ENCODE assay signal across 34 cellular contexts in genomic region chr2:157361526-157361925, GRCh38. TPM values are rescaled to one million over a fixed set of nuclear protein-coding genes. Genes with fewer than 3 reads are reported as not detected.
"Had no signal": no experiment of that assay in that cellular context is flagged by ENCODE, and none has a peak within 500 bp of the region (broad histone marks: within the 10 kb centered on the region; RNA-seq: fewer than 3 reads in every experiment).

No MANE protein-coding gene starts in this region.

- H3K27me3 ChIP-seq: ascending aorta, breast epithelium, cardiac muscle cell, esophagus muscularis mucosa, foreskin keratinocyte, gastrocnemius medialis, heart left ventricle had no signal

- DNase-seq: activated B cell treated with CpG ODN at 0.5 μM for 24 hours; activated CD4-positive, alpha-beta memory T cell treated with anti-CD3 and anti-CD28 coated beads, Interleukin-2, amount 10 ng/mL, durations not matched to agents 7 days and 5 days; activated CD4-positive, alpha-beta T cell treated with anti-CD3 and anti-CD28 coated beads, Interleukin-2, amount 10 ng/mL, durations not matched to agents 7 days and 5 days; activated CD4-positive, alpha-beta T cell treated with anti-CD3 and anti-CD28 coated beads, Interleukin-2, amount 50 U/mL, for 4 hours; activated CD8-positive, alpha-beta memory T cell treated with anti-CD3 and anti-CD28 coated beads, Interleukin-2, amount 10 ng/mL, durations not matched to agents 7 days and 5 days; activated CD8-positive, alpha-beta memory T cell treated with anti-CD3 and anti-CD28 coated beads, Interleukin-2, amount 50 U/mL, for 4 hours; activated effector memory CD4-positive, alpha-beta T cell treated with anti-CD3 and anti-CD28 coated beads, Interleukin-2, amount 50 U/mL, for 16 hours; activated naive CD4-positive, alpha-beta T cell treated with anti-CD3 and anti-CD28 coated beads for 36 hours; activated naive CD8-positive, alpha-beta T cell treated with anti-CD3 and anti-CD28 coated beads for 36 hours; activated T-cell treated with anti-CD3 and anti-CD28 coated beads, Interleukin-2, amount 50 U/mL, for 1 hour; activated T-cell treated with anti-CD3 and anti-CD28 coated beads, Interleukin-2, amount 50 U/mL, for 48 hours; central memory CD4-positive, alpha-beta T cell; dorsolateral prefrontal cortex; effector memory CD4-positive, alpha-beta T cell; erythroblast; foreskin keratinocyte; gastrocnemius medialis; glutamatergic neuron; heart left ventricle; T-helper 1 cell; T-helper 17 cell; T1000; WERI-Rb-1 had no signal

- H3K4me1 ChIP-seq: ascending aorta, breast epithelium, foreskin keratinocyte, gastrocnemius medialis had no signal

- H3K9me3 ChIP-seq: ascending aorta, breast epithelium, esophagus muscularis mucosa, gastrocnemius medialis had no signal

- H3K36me3 ChIP-seq: ascending aorta, breast epithelium, cardiac muscle cell, esophagus muscularis mucosa, gastrocnemius medialis, heart left ventricle, WERI-Rb-1 had no signal

- ATAC-seq: activated CD4-positive, CD25-positive, alpha-beta regulatory T cell treated with anti-CD3 and anti-CD28 coated beads, Interleukin-2, amount 50 U/mL, for 24 hours; activated CD8-positive, alpha-beta memory T cell treated with anti-CD3 and anti-CD28 coated beads, Interleukin-2, amount 10 ng/mL, durations not matched to agents 7 days and 5 days; foreskin keratinocyte; gastrocnemius medialis; heart left ventricle; T-helper 17 cell had no signal

- H3K27ac Mint-ChIP-seq: activated B cell treated with CpG ODN at 0.5 μM for 24 hours; activated CD4-positive, alpha-beta memory T cell treated with anti-CD3 and anti-CD28 coated beads, Interleukin-2, amount 10 ng/mL, durations not matched to agents 7 days and 5 days; activated CD4-positive, alpha-beta T cell treated with anti-CD3 and anti-CD28 coated beads, Interleukin-2, amount 10 ng/mL, durations not matched to agents 7 days and 5 days; activated CD8-positive, alpha-beta memory T cell treated with anti-CD3 and anti-CD28 coated beads, Interleukin-2, amount 10 ng/mL, durations not matched to agents 7 days and 5 days; activated naive CD4-positive, alpha-beta T cell treated with anti-CD3 and anti-CD28 coated beads for 36 hours; activated naive CD8-positive, alpha-beta T cell treated with anti-CD3 and anti-CD28 coated beads for 36 hours; activated T-helper 1 cell treated with anti-CD3 and anti-CD28 coated beads, Interleukin-12 subunit alpha, Interleukin-12 subunit beta, Interleukin-2, Interleukin-4 antibody, amounts not matched to agents 30 ng/mL and 10 ng/mL and 1 ng/mL, durations not matched to agents 14 hours and 24 hours and 36 hours; activated T-helper 2 cell treated with anti-CD3 and anti-CD28 coated beads, Interferon-gamma antibody, Interleukin-2, Interleukin-4, amounts not matched to agents 10 μg/mL and 5 μg/mL and 100 μg/mL, durations not matched to agents 14 hours and 24 hours and 36 hours; brain; dendritic cell treated with granulocyte-macrophage colony-stimulating factor and Interleukin-4, amounts not matched to agents 40 ng/mL and 50 ng/mL, for 4 days; T-helper 17 cell; T-helper 2 cell treated with Interferon-gamma antibody and Interleukin-4, amounts not matched to agents 5 μg/mL and 100 μg/mL, for 36 hours had no signal

- H3K4me3 ChIP-seq: ascending aorta, breast epithelium, cardiac muscle cell, coronary artery, dorsolateral prefrontal cortex, esophagus muscularis mucosa, gastrocnemius medialis, heart left ventricle had no signal

- H3K36me3 Mint-ChIP-seq: brain had no signal

- H3K4me3 Mint-ChIP-seq: activated B cell treated with CpG ODN at 0.5 μM for 24 hours; activated CD4-positive, alpha-beta memory T cell treated with anti-CD3 and anti-CD28 coated beads, Interleukin-2, amount 10 ng/mL, durations not matched to agents 7 days and 5 days; activated CD4-positive, alpha-beta T cell treated with anti-CD3 and anti-CD28 coated beads, Interleukin-2, amount 10 ng/mL, durations not matched to agents 7 days and 5 days; activated CD8-positive, alpha-beta memory T cell treated with anti-CD3 and anti-CD28 coated beads, Interleukin-2, amount 10 ng/mL, durations not matched to agents 7 days and 5 days; activated naive CD4-positive, alpha-beta T cell treated with anti-CD3 and anti-CD28 coated beads for 36 hours; activated naive CD8-positive, alpha-beta T cell treated with anti-CD3 and anti-CD28 coated beads for 36 hours; activated T-helper 1 cell treated with anti-CD3 and anti-CD28 coated beads, Interleukin-12 subunit alpha, Interleukin-12 subunit beta, Interleukin-2, Interleukin-4 antibody, amounts not matched to agents 30 ng/mL and 10 ng/mL and 1 ng/mL, durations not matched to agents 14 hours and 24 hours and 36 hours; brain; dendritic cell treated with granulocyte-macrophage colony-stimulating factor and Interleukin-4, amounts not matched to agents 40 ng/mL and 50 ng/mL, for 4 days; T-helper 17 cell; T-helper 2 cell treated with Interferon-gamma antibody and Interleukin-4, amounts not matched to agents 5 μg/mL and 100 μg/mL, for 36 hours had no signal

- H3K27me3 Mint-ChIP-seq: activated B cell treated with CpG ODN at 0.5 μM for 24 hours; activated CD4-positive, alpha-beta memory T cell treated with anti-CD3 and anti-CD28 coated beads, Interleukin-2, amount 10 ng/mL, durations not matched to agents 7 days and 5 days; activated CD4-positive, alpha-beta T cell treated with anti-CD3 and anti-CD28 coated beads, Interleukin-2, amount 10 ng/mL, durations not matched to agents 7 days and 5 days; activated CD8-positive, alpha-beta memory T cell treated with anti-CD3 and anti-CD28 coated beads, Interleukin-2, amount 10 ng/mL, durations not matched to agents 7 days and 5 days; activated naive CD8-positive, alpha-beta T cell treated with anti-CD3 and anti-CD28 coated beads for 36 hours; dendritic cell treated with granulocyte-macrophage colony-stimulating factor and Interleukin-4, amounts not matched to agents 40 ng/mL and 50 ng/mL, for 4 days; T-helper 17 cell had no signal

- H3K27ac ChIP-seq: ascending aorta, breast epithelium, cardiac muscle cell, coronary artery, dorsolateral prefrontal cortex, esophagus muscularis mucosa, foreskin keratinocyte, gastrocnemius medialis, heart left ventricle, WERI-Rb-1 had no signal

RNA-seq across cellular contexts. Expression of gene ERMN, which starts 35.9 kb away (rescaled TPM):
- total RNA-seq: ascending aorta, foreskin keratinocyte, gastrocnemius medialis had no signal
- polyA plus RNA-seq: cardiac muscle cell, foreskin keratinocyte had no signal
